1 cellular context compared by ENCODE assay signal in the genomic region with DNA sequence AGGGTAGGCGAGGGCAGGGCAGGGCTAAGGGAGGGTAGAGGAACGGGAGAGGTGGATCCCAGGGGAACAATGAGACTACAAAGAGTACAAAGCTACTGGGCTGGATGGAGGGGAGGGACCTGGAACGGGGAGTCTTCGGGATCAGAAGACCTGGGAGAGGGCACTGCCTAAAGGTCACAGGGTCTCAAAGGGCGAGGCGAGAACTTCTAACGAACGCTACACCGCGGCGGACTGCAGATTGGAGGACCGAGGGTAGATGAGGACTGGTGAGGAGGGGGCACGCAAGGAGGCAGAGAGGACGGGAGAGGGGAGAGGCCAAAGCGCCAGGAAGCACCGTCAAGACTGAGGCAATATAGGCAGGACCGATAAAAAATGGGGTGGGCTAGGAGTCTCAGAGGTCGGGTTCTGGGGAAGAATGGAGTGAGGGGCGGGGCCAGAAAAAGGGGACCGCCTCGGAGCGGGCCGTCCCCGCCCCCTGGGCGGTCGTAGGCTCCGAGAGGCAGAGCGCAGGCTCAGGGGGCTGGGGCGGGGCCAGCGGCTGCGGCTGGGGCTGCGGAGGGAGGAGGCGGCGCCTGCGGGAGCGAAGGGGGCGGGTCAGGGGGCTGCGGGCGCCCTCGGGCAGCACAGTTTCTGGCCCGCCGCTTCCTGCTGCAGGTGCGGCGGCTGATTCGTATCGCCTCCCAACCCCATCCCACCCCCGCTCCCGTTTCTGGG.
TF ChIP-seq lines count a peak whose summit lies in the region.

No MANE protein-coding gene starts in this region.

TF ChIP-seq in HEK293, 187 proteins besides CTCF, POLR2A, EP300 and RAD21 (continued from another document and continues in another):
- TF ChIP-seq, protein P1, sequence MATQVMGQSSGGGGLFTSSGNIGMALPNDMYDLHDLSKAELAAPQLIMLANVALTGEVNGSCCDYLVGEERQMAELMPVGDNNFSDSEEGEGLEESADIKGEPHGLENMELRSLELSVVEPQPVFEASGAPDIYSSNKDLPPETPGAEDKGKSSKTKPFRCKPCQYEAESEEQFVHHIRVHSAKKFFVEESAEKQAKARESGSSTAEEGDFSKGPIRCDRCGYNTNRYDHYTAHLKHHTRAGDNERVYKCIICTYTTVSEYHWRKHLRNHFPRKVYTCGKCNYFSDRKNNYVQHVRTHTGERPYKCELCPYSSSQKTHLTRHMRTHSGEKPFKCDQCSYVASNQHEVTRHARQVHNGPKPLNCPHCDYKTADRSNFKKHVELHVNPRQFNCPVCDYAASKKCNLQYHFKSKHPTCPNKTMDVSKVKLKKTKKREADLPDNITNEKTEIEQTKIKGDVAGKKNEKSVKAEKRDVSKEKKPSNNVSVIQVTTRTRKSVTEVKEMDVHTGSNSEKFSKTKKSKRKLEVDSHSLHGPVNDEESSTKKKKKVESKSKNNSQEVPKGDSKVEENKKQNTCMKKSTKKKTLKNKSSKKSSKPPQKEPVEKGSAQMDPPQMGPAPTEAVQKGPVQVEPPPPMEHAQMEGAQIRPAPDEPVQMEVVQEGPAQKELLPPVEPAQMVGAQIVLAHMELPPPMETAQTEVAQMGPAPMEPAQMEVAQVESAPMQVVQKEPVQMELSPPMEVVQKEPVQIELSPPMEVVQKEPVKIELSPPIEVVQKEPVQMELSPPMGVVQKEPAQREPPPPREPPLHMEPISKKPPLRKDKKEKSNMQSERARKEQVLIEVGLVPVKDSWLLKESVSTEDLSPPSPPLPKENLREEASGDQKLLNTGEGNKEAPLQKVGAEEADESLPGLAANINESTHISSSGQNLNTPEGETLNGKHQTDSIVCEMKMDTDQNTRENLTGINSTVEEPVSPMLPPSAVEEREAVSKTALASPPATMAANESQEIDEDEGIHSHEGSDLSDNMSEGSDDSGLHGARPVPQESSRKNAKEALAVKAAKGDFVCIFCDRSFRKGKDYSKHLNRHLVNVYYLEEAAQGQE (tag by site-specific recombination; IDR thresholded peaks at IDR 0.05) = no peak
- TF ChIP-seq ZBTB21 (tag by site-specific recombination; IDR thresholded peaks at IDR 0.05) = no peak
- TF ChIP-seq, protein P2, sequence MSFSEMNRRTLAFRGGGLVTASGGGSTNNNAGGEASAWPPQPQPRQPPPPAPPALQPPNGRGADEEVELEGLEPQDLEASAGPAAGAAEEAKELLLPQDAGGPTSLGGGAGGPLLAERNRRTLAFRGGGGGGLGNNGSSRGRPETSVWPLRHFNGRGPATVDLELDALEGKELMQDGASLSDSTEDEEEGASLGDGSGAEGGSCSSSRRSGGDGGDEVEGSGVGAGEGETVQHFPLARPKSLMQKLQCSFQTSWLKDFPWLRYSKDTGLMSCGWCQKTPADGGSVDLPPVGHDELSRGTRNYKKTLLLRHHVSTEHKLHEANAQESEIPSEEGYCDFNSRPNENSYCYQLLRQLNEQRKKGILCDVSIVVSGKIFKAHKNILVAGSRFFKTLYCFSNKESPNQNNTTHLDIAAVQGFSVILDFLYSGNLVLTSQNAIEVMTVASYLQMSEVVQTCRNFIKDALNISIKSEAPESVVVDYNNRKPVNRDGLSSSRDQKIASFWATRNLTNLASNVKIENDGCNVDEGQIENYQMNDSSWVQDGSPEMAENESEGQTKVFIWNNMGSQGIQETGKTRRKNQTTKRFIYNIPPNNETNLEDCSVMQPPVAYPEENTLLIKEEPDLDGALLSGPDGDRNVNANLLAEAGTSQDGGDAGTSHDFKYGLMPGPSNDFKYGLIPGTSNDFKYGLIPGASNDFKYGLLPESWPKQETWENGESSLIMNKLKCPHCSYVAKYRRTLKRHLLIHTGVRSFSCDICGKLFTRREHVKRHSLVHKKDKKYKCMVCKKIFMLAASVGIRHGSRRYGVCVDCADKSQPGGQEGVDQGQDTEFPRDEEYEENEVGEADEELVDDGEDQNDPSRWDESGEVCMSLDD (tag by site-specific recombination; IDR thresholded peaks at IDR 0.05) = 0 out of 2 replicates have a peak, but pooled peaks have one; percentile 21
- no peak for TF ChIP-seq ZNF558 (tag by site-specific recombination; IDR thresholded peaks at IDR 0.05)
- TF ChIP-seq, protein P3, sequence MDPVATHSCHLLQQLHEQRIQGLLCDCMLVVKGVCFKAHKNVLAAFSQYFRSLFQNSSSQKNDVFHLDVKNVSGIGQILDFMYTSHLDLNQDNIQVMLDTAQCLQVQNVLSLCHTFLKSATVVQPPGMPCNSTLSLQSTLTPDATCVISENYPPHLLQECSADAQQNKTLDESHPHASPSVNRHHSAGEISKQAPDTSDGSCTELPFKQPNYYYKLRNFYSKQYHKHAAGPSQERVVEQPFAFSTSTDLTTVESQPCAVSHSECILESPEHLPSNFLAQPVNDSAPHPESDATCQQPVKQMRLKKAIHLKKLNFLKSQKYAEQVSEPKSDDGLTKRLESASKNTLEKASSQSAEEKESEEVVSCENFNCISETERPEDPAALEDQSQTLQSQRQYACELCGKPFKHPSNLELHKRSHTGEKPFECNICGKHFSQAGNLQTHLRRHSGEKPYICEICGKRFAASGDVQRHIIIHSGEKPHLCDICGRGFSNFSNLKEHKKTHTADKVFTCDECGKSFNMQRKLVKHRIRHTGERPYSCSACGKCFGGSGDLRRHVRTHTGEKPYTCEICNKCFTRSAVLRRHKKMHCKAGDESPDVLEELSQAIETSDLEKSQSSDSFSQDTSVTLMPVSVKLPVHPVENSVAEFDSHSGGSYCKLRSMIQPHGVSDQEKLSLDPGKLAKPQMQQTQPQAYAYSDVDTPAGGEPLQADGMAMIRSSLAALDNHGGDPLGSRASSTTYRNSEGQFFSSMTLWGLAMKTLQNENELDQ (tag by site-specific recombination; IDR thresholded peaks at IDR 0.05; ENCODE audit: low read depth) = no peak
- no peak for TF ChIP-seq IKZF3 (tag by site-specific recombination; IDR thresholded peaks at IDR 0.05)
- TF ChIP-seq HOXA7 (CRISPR knock-in tag; IDR thresholded peaks at IDR 0.05; ENCODE audit: borderline replicate concordance) = no peak
- 0 out of 2 replicates have a peak, but pooled peaks have one; percentile 48 for TF ChIP-seq BCL11A (tag by site-specific recombination; IDR thresholded peaks at IDR 0.05; ENCODE audit: low read depth)
- TF ChIP-seq ZNF335 (tag by site-specific recombination; conservative IDR thresholded peaks at IDR 0.05) = no peak
- no peak for TF ChIP-seq ZNF549 (tag by site-specific recombination; IDR thresholded peaks at IDR 0.05)
- TF ChIP-seq, protein P4, sequence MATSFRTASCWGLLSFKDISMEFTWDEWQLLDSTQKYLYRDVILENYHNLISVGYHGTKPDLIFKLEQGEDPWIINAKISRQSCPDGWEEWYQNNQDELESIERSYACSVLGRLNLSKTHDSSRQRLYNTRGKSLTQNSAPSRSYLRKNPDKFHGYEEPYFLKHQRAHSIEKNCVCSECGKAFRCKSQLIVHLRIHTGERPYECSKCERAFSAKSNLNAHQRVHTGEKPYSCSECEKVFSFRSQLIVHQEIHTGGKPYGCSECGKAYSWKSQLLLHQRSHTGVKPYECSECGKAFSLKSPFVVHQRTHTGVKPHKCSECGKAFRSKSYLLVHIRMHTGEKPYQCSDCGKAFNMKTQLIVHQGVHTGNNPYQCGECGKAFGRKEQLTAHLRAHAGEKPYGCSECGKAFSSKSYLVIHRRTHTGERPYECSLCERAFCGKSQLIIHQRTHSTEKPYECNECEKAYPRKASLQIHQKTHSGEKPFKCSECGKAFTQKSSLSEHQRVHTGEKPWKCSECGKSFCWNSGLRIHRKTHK (tag by site-specific recombination; IDR thresholded peaks at IDR 0.05) = no peak
- TF ChIP-seq ZNF623 (tag by site-specific recombination; IDR thresholded peaks at IDR 0.05) = no peak
- no peak for TF ChIP-seq REPIN1 (tag by site-specific recombination; IDR thresholded peaks at IDR 0.05; ENCODE audit: low read depth)
- TF ChIP-seq ZNF292 (tag by site-specific recombination; IDR thresholded peaks at IDR 0.05; ENCODE audit: borderline replicate concordance, low read depth) = no peak
- TF ChIP-seq GLI2 (tag by site-specific recombination; IDR thresholded peaks at IDR 0.05; ENCODE audit: borderline replicate concordance, low read depth) = no peak
- TF ChIP-seq ZXDB (tag by site-specific recombination; IDR thresholded peaks at IDR 0.05) = no peak
- TF ChIP-seq ZNF37A (tag by site-specific recombination; IDR thresholded peaks at IDR 0.05) = no peak
- no peak for TF ChIP-seq ZNF626 (tag by site-specific recombination; IDR thresholded peaks at IDR 0.05)
- TF ChIP-seq ZSCAN23 (tag by site-specific recombination; IDR thresholded peaks at IDR 0.05) = no peak
- TF ChIP-seq, protein P5, sequence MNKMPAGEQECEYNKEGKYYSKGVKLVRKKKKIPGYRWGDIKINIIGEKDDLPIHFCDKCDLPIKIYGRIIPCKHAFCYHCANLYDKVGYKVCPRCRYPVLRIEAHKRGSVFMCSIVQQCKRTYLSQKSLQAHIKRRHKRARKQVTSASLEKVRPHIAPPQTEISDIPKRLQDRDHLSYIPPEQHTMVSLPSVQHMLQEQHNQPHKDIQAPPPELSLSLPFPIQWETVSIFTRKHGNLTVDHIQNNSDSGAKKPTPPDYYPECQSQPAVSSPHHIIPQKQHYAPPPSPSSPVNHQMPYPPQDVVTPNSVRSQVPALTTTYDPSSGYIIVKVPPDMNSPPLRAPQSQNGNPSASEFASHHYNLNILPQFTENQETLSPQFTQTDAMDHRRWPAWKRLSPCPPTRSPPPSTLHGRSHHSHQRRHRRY (tag by site-specific recombination; IDR thresholded peaks at IDR 0.05) = no peak
- no peak for TF ChIP-seq FEZF1 (tag by site-specific recombination; IDR thresholded peaks at IDR 0.05)
- TF ChIP-seq, protein P6, sequence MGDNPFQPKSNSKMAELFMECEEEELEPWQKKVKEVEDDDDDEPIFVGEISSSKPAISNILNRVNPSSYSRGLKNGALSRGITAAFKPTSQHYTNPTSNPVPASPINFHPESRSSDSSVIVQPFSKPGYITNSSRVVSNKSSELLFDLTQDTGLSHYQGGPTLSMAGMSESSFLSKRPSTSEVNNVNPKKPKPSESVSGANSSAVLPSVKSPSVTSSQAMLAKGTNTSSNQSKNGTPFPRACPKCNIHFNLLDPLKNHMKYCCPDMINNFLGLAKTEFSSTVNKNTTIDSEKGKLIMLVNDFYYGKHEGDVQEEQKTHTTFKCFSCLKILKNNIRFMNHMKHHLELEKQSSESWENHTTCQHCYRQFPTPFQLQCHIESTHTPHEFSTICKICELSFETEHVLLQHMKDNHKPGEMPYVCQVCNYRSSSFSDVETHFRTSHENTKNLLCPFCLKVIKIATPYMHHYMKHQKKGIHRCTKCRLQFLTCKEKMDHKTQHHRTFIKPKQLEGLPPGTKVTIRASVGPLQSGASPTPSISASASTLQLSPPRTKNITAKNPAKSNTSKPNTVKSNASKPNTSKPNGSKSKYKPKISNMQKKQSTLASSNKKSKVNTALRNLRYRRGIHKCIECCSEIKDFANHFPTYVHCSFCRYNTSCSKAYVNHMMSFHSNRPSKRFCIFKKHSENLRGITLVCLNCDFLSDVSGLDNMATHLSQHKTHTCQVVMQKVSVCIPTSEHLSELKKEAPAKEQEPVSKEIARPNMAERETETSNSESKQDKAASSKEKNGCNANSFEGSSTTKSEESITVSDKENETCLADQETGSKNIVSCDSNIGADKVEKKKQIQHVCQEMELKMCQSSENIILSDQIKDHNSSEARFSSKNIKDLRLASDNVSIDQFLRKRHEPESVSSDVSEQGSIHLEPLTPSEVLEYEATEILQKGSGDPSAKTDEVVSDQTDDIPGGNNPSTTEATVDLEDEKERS (tag by site-specific recombination; IDR thresholded peaks at IDR 0.05) = no peak
- no peak for TF ChIP-seq WT1 (tag by site-specific recombination; IDR thresholded peaks at IDR 0.05)
- TF ChIP-seq ZNF10 (tag by site-specific recombination; IDR thresholded peaks at IDR 0.05) = no peak
- TF ChIP-seq ZNF214 (tag by site-specific recombination; IDR thresholded peaks at IDR 0.05; ENCODE audit: borderline replicate concordance) = no peak
- TF ChIP-seq KLF16 (tag by site-specific recombination; IDR thresholded peaks at IDR 0.05) = no peak
- TF ChIP-seq, protein P7, sequence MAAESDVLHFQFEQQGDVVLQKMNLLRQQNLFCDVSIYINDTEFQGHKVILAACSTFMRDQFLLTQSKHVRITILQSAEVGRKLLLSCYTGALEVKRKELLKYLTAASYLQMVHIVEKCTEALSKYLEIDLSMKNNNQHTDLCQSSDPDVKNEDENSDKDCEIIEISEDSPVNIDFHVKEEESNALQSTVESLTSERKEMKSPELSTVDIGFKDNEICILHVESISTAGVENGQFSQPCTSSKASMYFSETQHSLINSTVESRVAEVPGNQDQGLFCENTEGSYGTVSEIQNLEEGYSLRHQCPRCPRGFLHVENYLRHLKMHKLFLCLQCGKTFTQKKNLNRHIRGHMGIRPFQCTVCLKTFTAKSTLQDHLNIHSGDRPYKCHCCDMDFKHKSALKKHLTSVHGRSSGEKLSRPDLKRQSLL (tag by site-specific recombination; IDR thresholded peaks at IDR 0.05) = no peak
- no peak for TF ChIP-seq ZEB2 (tag by site-specific recombination; IDR thresholded peaks at IDR 0.05)
- TF ChIP-seq ZNF792 (tag by site-specific recombination; IDR thresholded peaks at IDR 0.05) = no peak
- TF ChIP-seq, protein P8, sequence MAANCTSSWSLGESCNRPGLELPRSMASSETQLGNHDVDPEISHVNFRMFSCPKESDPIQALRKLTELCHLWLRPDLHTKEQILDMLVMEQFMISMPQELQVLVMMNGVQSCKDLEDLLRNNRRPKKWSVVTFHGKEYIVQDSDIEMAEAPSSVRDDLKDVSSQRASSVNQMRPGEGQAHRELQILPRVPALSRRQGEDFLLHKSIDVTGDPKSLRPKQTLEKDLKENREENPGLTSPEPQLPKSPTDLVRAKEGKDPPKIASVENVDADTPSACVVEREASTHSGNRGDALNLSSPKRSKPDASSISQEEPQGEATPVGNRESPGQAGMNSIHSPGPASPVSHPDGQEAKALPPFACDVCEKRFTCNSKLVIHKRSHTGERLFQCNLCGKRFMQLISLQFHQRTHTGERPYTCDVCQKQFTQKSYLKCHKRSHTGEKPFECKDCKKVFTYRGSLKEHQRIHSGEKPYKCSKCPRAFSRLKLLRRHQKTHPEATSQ (tag by site-specific recombination; IDR thresholded peaks at IDR 0.05) = no peak
- TF ChIP-seq, protein P9, sequence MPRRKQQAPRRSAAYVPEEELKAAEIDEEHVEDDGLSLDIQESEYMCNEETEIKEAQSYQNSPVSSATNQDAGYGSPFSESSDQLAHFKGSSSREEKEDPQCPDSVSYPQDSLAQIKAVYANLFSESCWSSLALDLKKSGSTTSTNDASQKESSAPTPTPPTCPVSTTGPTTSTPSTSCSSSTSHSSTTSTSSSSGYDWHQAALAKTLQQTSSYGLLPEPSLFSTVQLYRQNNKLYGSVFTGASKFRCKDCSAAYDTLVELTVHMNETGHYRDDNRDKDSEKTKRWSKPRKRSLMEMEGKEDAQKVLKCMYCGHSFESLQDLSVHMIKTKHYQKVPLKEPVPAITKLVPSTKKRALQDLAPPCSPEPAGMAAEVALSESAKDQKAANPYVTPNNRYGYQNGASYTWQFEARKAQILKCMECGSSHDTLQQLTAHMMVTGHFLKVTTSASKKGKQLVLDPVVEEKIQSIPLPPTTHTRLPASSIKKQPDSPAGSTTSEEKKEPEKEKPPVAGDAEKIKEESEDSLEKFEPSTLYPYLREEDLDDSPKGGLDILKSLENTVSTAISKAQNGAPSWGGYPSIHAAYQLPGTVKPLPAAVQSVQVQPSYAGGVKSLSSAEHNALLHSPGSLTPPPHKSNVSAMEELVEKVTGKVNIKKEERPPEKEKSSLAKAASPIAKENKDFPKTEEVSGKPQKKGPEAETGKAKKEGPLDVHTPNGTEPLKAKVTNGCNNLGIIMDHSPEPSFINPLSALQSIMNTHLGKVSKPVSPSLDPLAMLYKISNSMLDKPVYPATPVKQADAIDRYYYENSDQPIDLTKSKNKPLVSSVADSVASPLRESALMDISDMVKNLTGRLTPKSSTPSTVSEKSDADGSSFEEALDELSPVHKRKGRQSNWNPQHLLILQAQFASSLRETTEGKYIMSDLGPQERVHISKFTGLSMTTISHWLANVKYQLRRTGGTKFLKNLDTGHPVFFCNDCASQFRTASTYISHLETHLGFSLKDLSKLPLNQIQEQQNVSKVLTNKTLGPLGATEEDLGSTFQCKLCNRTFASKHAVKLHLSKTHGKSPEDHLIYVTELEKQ (tag by site-specific recombination; IDR thresholded peaks at IDR 0.05; ENCODE audit: borderline replicate concordance) = no peak
